Comparison of ENCODE assay signal across 14 cellular contexts in genomic region chr4:178599521-178599920, GRCh38.
DNase-seq lines count a peak whose midpoint lies in the region; ATAC-seq and TF ChIP-seq lines count a peak whose summit lies in the region.
"Had no signal": no experiment of that assay in that cellular context is flagged by ENCODE, and none has a peak within 500 bp of the region (broad histone marks: within the 10 kb centered on the region; RNA-seq: fewer than 3 reads in every experiment).

No MANE protein-coding gene starts in this region.

- TF ChIP-seq CTCF in DND-41 (IDR thresholded peaks at IDR 0.05; ENCODE audit: borderline replicate concordance, extremely low read depth, low read length, poor library complexity, severe bottlenecking) (peak; percentile 24), astrocyte of the spinal cord (IDR thresholded peaks at IDR 0.05; ENCODE audit: low read depth, low read length) (peak; percentile 5), neural progenitor cell (IDR thresholded peaks at IDR 0.05) (peak; percentile 63), dorsolateral prefrontal cortex (IDR thresholded peaks at IDR 0.05 in 54 of 56, conservative IDR thresholded peaks at IDR 0.05 in 2 of 56; ENCODE audit: low read depth in 1 of 56, partially characterized antibody in 56 of 56) (peak in 2 of 56 donors; percentile 16 to 18)

- intact Hi-C loops in dorsolateral prefrontal cortex (cut with DNase I) = no loop called here
- intact Hi-C loops in activated CD4-positive, alpha-beta memory T cell treated with anti-CD3 and anti-CD28 coated beads for 36 hours (cut with micrococcal nuclease) = no loop called here

- H3K36me3 ChIP-seq in DND-41 (ENCODE audit: insufficient read depth, low read length) (no peaks in the 10 kb centered on the region), neural progenitor cell (no peaks in the 10 kb centered on the region)
- H3K36me3 ChIP-seq: thoracic aorta had no signal

- H3K4me3 ChIP-seq in DND-41 (ENCODE audit: low read depth in 1 of 2, low read length in 2 of 2) (no peak overlapping the region), astrocyte of the spinal cord (ENCODE audit: low read depth, low read length) (no peak overlapping the region), neural progenitor cell (no peak overlapping the region), dorsolateral prefrontal cortex (no peak overlapping the region)
- H3K4me3 ChIP-seq: thoracic aorta had no signal

- peaks cover 3% of the 10 kb centered on the region for H3K9me3 Mint-ChIP-seq in neural progenitor cell
- H3K9me3 Mint-ChIP-seq in activated CD4-positive, alpha-beta memory T cell treated with anti-CD3 and anti-CD28 coated beads for 36 hours = peaks cover 14% of the 10 kb centered on the region

- H3K27ac Mint-ChIP-seq in neural progenitor cell = no peak overlapping the region
- no peak overlapping the region for H3K27ac Mint-ChIP-seq in activated CD4-positive, alpha-beta memory T cell treated with anti-CD3 and anti-CD28 coated beads for 36 hours

- ATAC-seq in DND-41 (ENCODE audit: insufficient read depth, low read depth) = no peak

- no peak overlapping the region for H3K4me3 Mint-ChIP-seq in neural progenitor cell
- no peak overlapping the region for H3K4me3 Mint-ChIP-seq in activated CD4-positive, alpha-beta memory T cell treated with anti-CD3 and anti-CD28 coated beads for 36 hours

- H3K4me1 Mint-ChIP-seq in neural progenitor cell = peaks cover 9% of the 10 kb centered on the region
- H3K4me1 Mint-ChIP-seq in activated CD4-positive, alpha-beta memory T cell treated with anti-CD3 and anti-CD28 coated beads for 36 hours (ENCODE audit: low read depth) = no peaks in the 10 kb centered on the region

- H3K4me1 ChIP-seq in DND-41 (ENCODE audit: insufficient read depth, low read length) (no peaks in the 10 kb centered on the region), neural progenitor cell (no peaks in the 10 kb centered on the region)

- no peaks in the 10 kb centered on the region for H3K27me3 ChIP-seq in DND-41 (ENCODE audit: insufficient read depth, low read length, poor library complexity)
- no peaks in the 10 kb centered on the region for H3K27me3 ChIP-seq in neural progenitor cell
- H3K27me3 ChIP-seq in dorsolateral prefrontal cortex = no peaks in the 10 kb centered on the region

- no peak overlapping the region for H3K9ac ChIP-seq in DND-41 (ENCODE audit: low read depth, low read length)
- no peak overlapping the region for H3K9ac ChIP-seq in neural progenitor cell

- H3K9me3 ChIP-seq in DND-41 (ENCODE audit: insufficient read depth, low read length, severe bottlenecking) (no peaks in the 10 kb centered on the region), neural progenitor cell (ENCODE audit: low read depth) (no peaks in the 10 kb centered on the region)
- H3K9me3 ChIP-seq: thoracic aorta had no signal

- H3K79me2 ChIP-seq in DND-41 (ENCODE audit: insufficient read depth, low read length) (no peaks in the 10 kb centered on the region), neural progenitor cell (ENCODE audit: low read depth) (no peaks in the 10 kb centered on the region)

- DNase-seq in DND-41 (no peak), M059J (ENCODE audit: low read depth) (peak; percentile 0), astrocyte of the spinal cord (ENCODE audit: low read depth, low spot score) (no peak), neural progenitor cell (ENCODE audit: low spot score) (peak; percentile 16), NCI-H1436 treated with DMSO at 0.1 percent for 48 hours (lab: John Stamatoyannopoulos, UW) (no peak), dorsolateral prefrontal cortex (no peak)
- no peak for DNase-seq in activated CD4-positive, alpha-beta memory T cell treated with anti-CD3 and anti-CD28 coated beads for 36 hours
- DNase-seq: amniotic stem cell; EL; GOT3; occipital lobe; stimulated activated CD4-positive, alpha-beta T cell treated with anti-CD3 and anti-CD28 coated beads, Interleukin-4, amount 100 ng/mL, for 1 hour; stimulated activated CD8-positive, alpha-beta memory T cell treated with anti-CD3 and anti-CD28 coated beads, Interleukin-4, amount 100 ng/mL, for 48 hours had no signal

- H2AFZ ChIP-seq in DND-41 (ENCODE audit: low read depth, low read length) (no peak overlapping the region), neural progenitor cell (replicated peaks) (no peak overlapping the region)

- POLR2A ChIA-PET in activated CD4-positive, alpha-beta memory T cell treated with anti-CD3 and anti-CD28 coated beads for 36 hours (lab: Charles Lee) = no interaction called here

- H3K4me2 ChIP-seq in DND-41 (ENCODE audit: insufficient read depth, low read length) (no peak overlapping the region), neural progenitor cell (no peak overlapping the region)

- no peaks in the 10 kb centered on the region for H4K20me1 ChIP-seq in DND-41 (ENCODE audit: insufficient read depth, low read length)
- no peaks in the 10 kb centered on the region for H4K20me1 ChIP-seq in neural progenitor cell (ENCODE audit: low read depth)

- H3K36me3 Mint-ChIP-seq in neural progenitor cell = no peaks in the 10 kb centered on the region
- H3K36me3 Mint-ChIP-seq in activated CD4-positive, alpha-beta memory T cell treated with anti-CD3 and anti-CD28 coated beads for 36 hours = no peaks in the 10 kb centered on the region

- in situ Hi-C loops in astrocyte of the spinal cord (cut with HindIII; ENCODE audit: low sequenced_read_pairs) = no loop called here

- peaks cover 3% of the 10 kb centered on the region for H3K27me3 Mint-ChIP-seq in neural progenitor cell (ENCODE audit: insufficient read depth, low read depth)
- no peaks in the 10 kb centered on the region for H3K27me3 Mint-ChIP-seq in activated CD4-positive, alpha-beta memory T cell treated with anti-CD3 and anti-CD28 coated beads for 36 hours

- H3K27ac ChIP-seq in DND-41 (ENCODE audit: low read length) (no peak overlapping the region), neural progenitor cell (no peak overlapping the region), dorsolateral prefrontal cortex (no peak overlapping the region)
- H3K27ac ChIP-seq: thoracic aorta had no signal

- CTCF ChIA-PET in activated CD4-positive, alpha-beta memory T cell treated with anti-CD3 and anti-CD28 coated beads for 36 hours (lab: Charles Lee) = no interaction called here

- no peaks in the 10 kb centered on the region for H3F3A ChIP-seq in neural progenitor cell (ENCODE audit: low read depth)

Comparison
In these comparisons a context has a peak if more than half of its experiments do, and no peak if none do; other contexts are left out.
1. DNase-seq: peak in M059J (single experiment) and neural progenitor cell (single experiment); none in DND-41 (single experiment), astrocyte of the spinal cord (single experiment), NCI-H1436 treated with DMSO at 0.1 percent for 48 hours (single experiment), dorsolateral prefrontal cortex (0 of 10) and activated CD4-positive, alpha-beta memory T cell treated with anti-CD3 and anti-CD28 coated beads for 36 hours (single experiment).